18 cellular contexts compared by ENCODE assay signal in the genomic region with DNA sequence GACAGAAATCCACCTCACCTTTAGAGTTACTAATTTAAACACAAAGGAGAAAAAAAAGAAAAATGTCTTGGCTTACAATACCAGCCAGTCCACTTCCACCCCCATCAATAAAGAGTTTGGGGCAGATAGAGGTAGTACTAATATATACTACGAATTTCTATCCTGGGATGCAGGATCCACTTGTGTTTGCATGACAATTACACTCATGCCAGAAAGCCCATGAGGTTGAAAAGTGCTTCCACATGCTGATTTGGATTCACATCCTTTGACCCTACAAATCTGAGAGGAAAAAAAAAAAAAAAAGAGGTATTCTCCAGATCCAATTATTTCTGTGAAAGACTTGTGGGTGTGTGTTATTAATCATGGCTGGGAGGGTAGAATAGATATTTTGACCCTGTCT.
A peak's percentile ranks its signal among the peaks of the same experiment; 100 is the strongest.
DNase-seq lines count a peak whose midpoint lies in the region; ATAC-seq and TF ChIP-seq lines count a peak whose summit lies in the region.
"Had no signal": no experiment of that assay in that cellular context is flagged by ENCODE, and none has a peak within 500 bp of the region (broad histone marks: within the 10 kb centered on the region; RNA-seq: fewer than 3 reads in every experiment).

No MANE protein-coding gene starts in this region.

- peaks cover 13% of the 10 kb centered on the region for H3K4me1 Mint-ChIP-seq in GM23338
- H3K4me1 Mint-ChIP-seq in activated CD4-positive, alpha-beta memory T cell treated with anti-CD3 and anti-CD28 coated beads, Interleukin-2, amount 10 ng/mL, durations not matched to agents 7 days and 5 days, result no peaks in the 10 kb centered on the region
- H3K4me1 Mint-ChIP-seq: B cell; CD4-positive, CD25-positive, alpha-beta regulatory T cell had no signal

- POLR2A ChIA-PET in activated CD4-positive, alpha-beta memory T cell treated with anti-CD3 and anti-CD28 coated beads, Interleukin-2, amount 10 ng/mL, durations not matched to agents 7 days and 5 days (lab: Charles Lee), result no interaction called here

- H3K27ac ChIP-seq in GM23338 (ENCODE audit: low read depth) (no peak overlapping the region), osteoblast (ENCODE audit: low read depth, low read length) (no peak overlapping the region)
- H3K27ac ChIP-seq: 22Rv1, BLaER1, C4-2B, GM23248 had no signal

- H3K79me2 ChIP-seq in GM23338 (replicated peaks; ENCODE audit: insufficient read depth) (no peaks in the 10 kb centered on the region), osteoblast (ENCODE audit: insufficient read depth, low read length) (no peaks in the 10 kb centered on the region)

- peak overlapping the region; percentile 22; the same call in 1 of the 2 replicates for H3K27ac Mint-ChIP-seq in GM23338
- no peak overlapping the region for H3K27ac Mint-ChIP-seq in activated CD4-positive, alpha-beta memory T cell treated with anti-CD3 and anti-CD28 coated beads, Interleukin-2, amount 10 ng/mL, durations not matched to agents 7 days and 5 days
- H3K27ac Mint-ChIP-seq: B cell; CD4-positive, CD25-positive, alpha-beta regulatory T cell; CD8-positive, alpha-beta T cell had no signal

- no peak overlapping the region for H3K4me3 ChIP-seq in GM23338
- H3K4me3 ChIP-seq in adipocyte (ENCODE audit: low read length), result peak overlapping the region; percentile 20
- H3K4me3 ChIP-seq in fibroblast of the aortic adventitia (ENCODE audit: low read depth, low read length), result no peak overlapping the region
- no peak overlapping the region for H3K4me3 ChIP-seq in osteoblast (ENCODE audit: insufficient read depth, low read length)
- H3K4me3 ChIP-seq: BLaER1, GM23248 had no signal

- TF ChIP-seq CTCF in GM23338 (conservative IDR thresholded peaks at IDR 0.05; ENCODE audit: low read depth in 2 of 2), result no peak
- TF ChIP-seq CTCF in fibroblast of the aortic adventitia (IDR thresholded peaks at IDR 0.05; ENCODE audit: insufficient read depth, low read length), result no peak
- TF ChIP-seq CTCF in osteoblast (IDR thresholded peaks at IDR 0.05; ENCODE audit: extremely low read depth, low read depth, low read length), result no peak

- no peaks in the 10 kb centered on the region for H4K20me1 ChIP-seq in GM23338 (replicated peaks; ENCODE audit: insufficient read depth)
- no peaks in the 10 kb centered on the region for H4K20me1 ChIP-seq in osteoblast (ENCODE audit: insufficient read depth, low read length)
- H4K20me1 ChIP-seq: BLaER1 had no signal

- H3K4me2 ChIP-seq in GM23338 (peak overlapping the region; percentile 21; the same call in 1 of the 2 replicates), osteoblast (ENCODE audit: insufficient read depth, low read length) (no peak overlapping the region)
- H3K4me2 ChIP-seq: BLaER1 had no signal

- DNase-seq in GM23338 (ENCODE audit: low spot score), result peak; percentile 30
- DNase-seq in adipocyte (ENCODE audit: low read depth), result no peak
- peak; percentile 12 for DNase-seq in fibroblast of the aortic adventitia (ENCODE audit: low read depth)
- DNase-seq in osteoblast (ENCODE audit: insufficient read length, low spot score, missing footprints), result peak; percentile 18
- no peak for DNase-seq in ureter (ENCODE audit: low spot score)
- DNase-seq in activated CD4-positive, alpha-beta memory T cell treated with anti-CD3 and anti-CD28 coated beads, Interleukin-2, amount 10 ng/mL, durations not matched to agents 7 days and 5 days, result no peak
- no peak for DNase-seq in activated CD4-positive, alpha-beta T cell treated with anti-CD3 and anti-CD28 coated beads, Interleukin-2, amount 50 U/mL, for 1 hour
- DNase-seq: Caco-2; CD4-positive, CD25-positive, alpha-beta regulatory T cell; CD8-positive, alpha-beta T cell; DMS153; DND-41; HCEC 1CT had no signal

- peak overlapping the region; percentile 14 for H3K9ac ChIP-seq in adipocyte (ENCODE audit: low read length)
- H3K9ac ChIP-seq: BLaER1, GM23248 had no signal

- no peaks in the 10 kb centered on the region for H3K9me2 ChIP-seq in GM23338 (ENCODE audit: insufficient read depth)

- no peaks in the 10 kb centered on the region for H3F3A ChIP-seq in GM23338 (replicated peaks; ENCODE audit: low read depth)

- H3K9me3 Mint-ChIP-seq in GM23338, result no peaks in the 10 kb centered on the region
- peaks cover 4% of the 10 kb centered on the region for H3K9me3 Mint-ChIP-seq in activated CD4-positive, alpha-beta memory T cell treated with anti-CD3 and anti-CD28 coated beads, Interleukin-2, amount 10 ng/mL, durations not matched to agents 7 days and 5 days

- H3K27me3 Mint-ChIP-seq in GM23338 (ENCODE audit: insufficient read depth, low read depth, poor library complexity), result no peaks in the 10 kb centered on the region
- no peaks in the 10 kb centered on the region for H3K27me3 Mint-ChIP-seq in activated CD4-positive, alpha-beta memory T cell treated with anti-CD3 and anti-CD28 coated beads, Interleukin-2, amount 10 ng/mL, durations not matched to agents 7 days and 5 days
- H3K27me3 Mint-ChIP-seq: B cell; CD4-positive, CD25-positive, alpha-beta regulatory T cell had no signal

- ATAC-seq in GM23338, result peak; percentile 45
- ATAC-seq: CD8-positive, alpha-beta T cell had no signal

- H3K36me3 ChIP-seq in GM23338 (ENCODE audit: insufficient read depth) (no peaks in the 10 kb centered on the region), adipocyte (ENCODE audit: control insufficient read depth, insufficient read depth, low read length, severe bottlenecking) (no peaks in the 10 kb centered on the region), osteoblast (ENCODE audit: insufficient read depth, low read length) (no peaks in the 10 kb centered on the region)
- H3K36me3 ChIP-seq: BLaER1 had no signal

- CTCF ChIA-PET in activated CD4-positive, alpha-beta memory T cell treated with anti-CD3 and anti-CD28 coated beads, Interleukin-2, amount 10 ng/mL, durations not matched to agents 7 days and 5 days (lab: Charles Lee), result no interaction called here

- peaks cover 14% of the 10 kb centered on the region; the same call in 1 of the 2 replicates for H3K4me1 ChIP-seq in GM23338 (ENCODE audit: insufficient read depth)
- peaks cover 5% of the 10 kb centered on the region for H3K4me1 ChIP-seq in adipocyte (ENCODE audit: control insufficient read depth, insufficient read depth, low read length)
- no peaks in the 10 kb centered on the region for H3K4me1 ChIP-seq in osteoblast (ENCODE audit: insufficient read depth, low read length)
- H3K4me1 ChIP-seq: BLaER1, Caco-2 had no signal

- no peak overlapping the region for H3K4me3 Mint-ChIP-seq in GM23338
- H3K4me3 Mint-ChIP-seq in activated CD4-positive, alpha-beta memory T cell treated with anti-CD3 and anti-CD28 coated beads, Interleukin-2, amount 10 ng/mL, durations not matched to agents 7 days and 5 days, result no peak overlapping the region
- H3K4me3 Mint-ChIP-seq: B cell; CD4-positive, CD25-positive, alpha-beta regulatory T cell; CD8-positive, alpha-beta T cell had no signal

- no peak overlapping the region for H2AFZ ChIP-seq in GM23338
- no peak overlapping the region for H2AFZ ChIP-seq in osteoblast (ENCODE audit: low read length)
- H2AFZ ChIP-seq: GM23248 had no signal

- H3K9me3 ChIP-seq in adipocyte (ENCODE audit: control insufficient read depth, low read length) (peaks cover 13% of the 10 kb centered on the region), osteoblast (ENCODE audit: low read depth, low read length) (no peaks in the 10 kb centered on the region)
- H3K9me3 ChIP-seq: BLaER1 had no signal

- H3K27me3 ChIP-seq in GM23338 (ENCODE audit: insufficient read depth), result no peaks in the 10 kb centered on the region
- no peaks in the 10 kb centered on the region for H3K27me3 ChIP-seq in adipocyte (replicated peaks; ENCODE audit: control insufficient read depth, insufficient read depth, low read length)
- no peaks in the 10 kb centered on the region for H3K27me3 ChIP-seq in osteoblast (ENCODE audit: insufficient read depth, low read length)
- H3K27me3 ChIP-seq: BLaER1 had no signal

- H3K36me3 Mint-ChIP-seq in GM23338 (ENCODE audit: low read depth), result no peaks in the 10 kb centered on the region; the same call in 2 of the 3 replicates
- no peaks in the 10 kb centered on the region for H3K36me3 Mint-ChIP-seq in activated CD4-positive, alpha-beta memory T cell treated with anti-CD3 and anti-CD28 coated beads, Interleukin-2, amount 10 ng/mL, durations not matched to agents 7 days and 5 days (ENCODE audit: low read depth)
- H3K36me3 Mint-ChIP-seq: CD4-positive, CD25-positive, alpha-beta regulatory T cell; CD8-positive, alpha-beta T cell had no signal

TF ChIP-seq in GM23338, 12 proteins besides CTCF, POLR2A, EP300 and RAD21 (continues in another document):
- TF ChIP-seq, protein P1, sequence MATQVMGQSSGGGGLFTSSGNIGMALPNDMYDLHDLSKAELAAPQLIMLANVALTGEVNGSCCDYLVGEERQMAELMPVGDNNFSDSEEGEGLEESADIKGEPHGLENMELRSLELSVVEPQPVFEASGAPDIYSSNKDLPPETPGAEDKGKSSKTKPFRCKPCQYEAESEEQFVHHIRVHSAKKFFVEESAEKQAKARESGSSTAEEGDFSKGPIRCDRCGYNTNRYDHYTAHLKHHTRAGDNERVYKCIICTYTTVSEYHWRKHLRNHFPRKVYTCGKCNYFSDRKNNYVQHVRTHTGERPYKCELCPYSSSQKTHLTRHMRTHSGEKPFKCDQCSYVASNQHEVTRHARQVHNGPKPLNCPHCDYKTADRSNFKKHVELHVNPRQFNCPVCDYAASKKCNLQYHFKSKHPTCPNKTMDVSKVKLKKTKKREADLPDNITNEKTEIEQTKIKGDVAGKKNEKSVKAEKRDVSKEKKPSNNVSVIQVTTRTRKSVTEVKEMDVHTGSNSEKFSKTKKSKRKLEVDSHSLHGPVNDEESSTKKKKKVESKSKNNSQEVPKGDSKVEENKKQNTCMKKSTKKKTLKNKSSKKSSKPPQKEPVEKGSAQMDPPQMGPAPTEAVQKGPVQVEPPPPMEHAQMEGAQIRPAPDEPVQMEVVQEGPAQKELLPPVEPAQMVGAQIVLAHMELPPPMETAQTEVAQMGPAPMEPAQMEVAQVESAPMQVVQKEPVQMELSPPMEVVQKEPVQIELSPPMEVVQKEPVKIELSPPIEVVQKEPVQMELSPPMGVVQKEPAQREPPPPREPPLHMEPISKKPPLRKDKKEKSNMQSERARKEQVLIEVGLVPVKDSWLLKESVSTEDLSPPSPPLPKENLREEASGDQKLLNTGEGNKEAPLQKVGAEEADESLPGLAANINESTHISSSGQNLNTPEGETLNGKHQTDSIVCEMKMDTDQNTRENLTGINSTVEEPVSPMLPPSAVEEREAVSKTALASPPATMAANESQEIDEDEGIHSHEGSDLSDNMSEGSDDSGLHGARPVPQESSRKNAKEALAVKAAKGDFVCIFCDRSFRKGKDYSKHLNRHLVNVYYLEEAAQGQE (IDR thresholded peaks at IDR 0.05; ENCODE audit: unreplicated experiment), result no peak
- TF ChIP-seq JUNB (IDR thresholded peaks at IDR 0.05; ENCODE audit: unreplicated experiment) (no peak), ZNF114 (CRISPR knock-in tag; IDR thresholded peaks at IDR 0.05) (no peak), STAT1 (IDR thresholded peaks at IDR 0.05; ENCODE audit: unreplicated experiment) (no peak)

Comparison
In these comparisons a context has a peak if more than half of its experiments do, and no peak if none do; other contexts are left out.
1. DNase-seq: peak in GM23338 (single experiment), fibroblast of the aortic adventitia (single experiment) and osteoblast (single experiment); none in adipocyte (single experiment), ureter (single experiment), activated CD4-positive, alpha-beta memory T cell treated with anti-CD3 and anti-CD28 coated beads, Interleukin-2, amount 10 ng/mL, durations not matched to agents 7 days and 5 days (single experiment) and activated CD4-positive, alpha-beta T cell treated with anti-CD3 and anti-CD28 coated beads, Interleukin-2, amount 50 U/mL, for 1 hour (single experiment).